ENCODE assay signal across 13 cellular contexts in genomic region chr2:138475394-138475793, GRCh38. TPM values are rescaled to one million over a fixed set of nuclear protein-coding genes. Genes with fewer than 3 reads are reported as not detected.
DNase-seq lines count a peak whose midpoint lies in the region; ATAC-seq and TF ChIP-seq lines count a peak whose summit lies in the region.
"Had no signal": no experiment of that assay in that cellular context is flagged by ENCODE, and none has a peak within 500 bp of the region (broad histone marks: within the 10 kb centered on the region; RNA-seq: fewer than 3 reads in every experiment).

No MANE protein-coding gene starts in this region.

- CTCF ChIA-PET in WTC11 (lab: Charles Lee), result interaction anchor here (1.4 kb wide), 1 partner anchor 312 kb away, joined by 3 read pairs; no protein-coding TSS in a partner anchor

- POLR2A ChIA-PET in WTC11 (lab: Charles Lee), result no interaction called here

- TF ChIP-seq POLR2A in erythroblast (IDR thresholded peaks at IDR 0.05; ENCODE audit: low read length) (no peak), body of pancreas (IDR thresholded peaks at IDR 0.05) (no peak)

- peak overlapping the region; percentile 53 for H3K4me3 Mint-ChIP-seq in dendritic cell treated with granulocyte-macrophage colony-stimulating factor and Interleukin-4, amounts not matched to agents 40 ng/mL and 50 ng/mL, for 4 days
- no peak overlapping the region for H3K4me3 Mint-ChIP-seq in WTC11
- H3K4me3 Mint-ChIP-seq: neural crest cell had no signal

- H3K27ac Mint-ChIP-seq in dendritic cell treated with granulocyte-macrophage colony-stimulating factor and Interleukin-4, amounts not matched to agents 40 ng/mL and 50 ng/mL, for 4 days, result peak overlapping the region; percentile 56
- H3K27ac Mint-ChIP-seq in WTC11, result no peak overlapping the region

- H3K27me3 Mint-ChIP-seq in dendritic cell treated with granulocyte-macrophage colony-stimulating factor and Interleukin-4, amounts not matched to agents 40 ng/mL and 50 ng/mL, for 4 days, result no peaks in the 10 kb centered on the region
- no peaks in the 10 kb centered on the region for H3K27me3 Mint-ChIP-seq in WTC11 (ENCODE audit: low read depth)

- H3K4me1 ChIP-seq in body of pancreas, result no peaks in the 10 kb centered on the region

- TF ChIP-seq CTCF in WTC11 (IDR thresholded peaks at IDR 0.05) (no peak), body of pancreas (IDR thresholded peaks at IDR 0.05) (no peak)

- intact Hi-C loops in dendritic cell treated with granulocyte-macrophage colony-stimulating factor and Interleukin-4, amounts not matched to agents 40 ng/mL and 50 ng/mL, for 4 days (cut with micrococcal nuclease), result no loop called here
- intact Hi-C loops in body of pancreas (cut with DNase I), result no loop called here

- peaks cover 20% of the 10 kb centered on the region for H3K4me1 Mint-ChIP-seq in dendritic cell treated with granulocyte-macrophage colony-stimulating factor and Interleukin-4, amounts not matched to agents 40 ng/mL and 50 ng/mL, for 4 days (ENCODE audit: low read depth)
- no peaks in the 10 kb centered on the region for H3K4me1 Mint-ChIP-seq in WTC11
- H3K4me1 Mint-ChIP-seq: neural crest cell had no signal

- no peak for DNase-seq in WTC11 (ENCODE audit: low spot score)
- no peak for DNase-seq in erythroblast (lab: John Stamatoyannopoulos, UW)
- no peak for DNase-seq in superior temporal gyrus (ENCODE audit: extremely low spot score)
- no peak for DNase-seq in body of pancreas
- DNase-seq: activated CD4-positive, alpha-beta T cell treated with anti-CD3 and anti-CD28 coated beads for 1 hour; aorta; NCI-H446 treated with DMSO at 0.1 percent for 48 hours had no signal

- H3K9me3 ChIP-seq in body of pancreas, result no peaks in the 10 kb centered on the region

- no peaks in the 10 kb centered on the region for H3K27me3 ChIP-seq in body of pancreas

- no peak overlapping the region for H3K27ac ChIP-seq in body of pancreas
- H3K27ac ChIP-seq: C4-2B had no signal

- ATAC-seq in GM18502 (IDR thresholded peaks at IDR 0.05; ENCODE audit: poor library complexity, unreplicated experiment) (peak; percentile 93), GM21423 (IDR thresholded peaks at IDR 0.05; ENCODE audit: unreplicated experiment) (peak; percentile 93), HG03159 (IDR thresholded peaks at IDR 0.05; ENCODE audit: unreplicated experiment) (peak; percentile 91), WTC11 (no peak), body of pancreas (no peak)

- 19 to 34% methylated on average over 4 of the region's 4 CpGs for WGBS in body of pancreas, 2 donors

- H3K4me3 ChIP-seq in body of pancreas, result no peak overlapping the region

- no peaks in the 10 kb centered on the region for H3K9me3 Mint-ChIP-seq in dendritic cell treated with granulocyte-macrophage colony-stimulating factor and Interleukin-4, amounts not matched to agents 40 ng/mL and 50 ng/mL, for 4 days
- H3K9me3 Mint-ChIP-seq in WTC11, result no peaks in the 10 kb centered on the region
- H3K9me3 Mint-ChIP-seq: neural crest cell had no signal

- no peaks in the 10 kb centered on the region for H3K36me3 Mint-ChIP-seq in dendritic cell treated with granulocyte-macrophage colony-stimulating factor and Interleukin-4, amounts not matched to agents 40 ng/mL and 50 ng/mL, for 4 days (ENCODE audit: low read depth)
- H3K36me3 Mint-ChIP-seq in WTC11, result no peaks in the 10 kb centered on the region

- H3K36me3 ChIP-seq in body of pancreas (replicated peaks in 1 of 2; ENCODE audit: insufficient read depth in 1 of 2, low read depth in 2 of 2), result no peaks in the 10 kb centered on the region

TF ChIP-seq in WTC11, 78 proteins besides CTCF, POLR2A, EP300 and RAD21:
- TF ChIP-seq ZNF138 (CRISPR knock-in tag; conservative IDR thresholded peaks at IDR 0.05) (no peak), PRRX2 (CRISPR knock-in tag; IDR thresholded peaks at IDR 0.05) (no peak), NR1H2 (CRISPR knock-in tag; IDR thresholded peaks at IDR 0.05) (no peak), SOX15 (CRISPR knock-in tag; IDR thresholded peaks at IDR 0.05) (no peak), ZNF423 (CRISPR knock-in tag; IDR thresholded peaks at IDR 0.05) (no peak), STAT6 (CRISPR knock-in tag; conservative IDR thresholded peaks at IDR 0.05; ENCODE audit: low read depth) (no peak), ZNF281 (CRISPR knock-in tag; IDR thresholded peaks at IDR 0.05) (no peak), ZNF512 (CRISPR knock-in tag; IDR thresholded peaks at IDR 0.05; ENCODE audit: borderline replicate concordance) (no peak), MLX (CRISPR knock-in tag; IDR thresholded peaks at IDR 0.05) (no peak), HMGA2 (CRISPR knock-in tag; IDR thresholded peaks at IDR 0.05) (no peak), RELA (CRISPR knock-in tag; IDR thresholded peaks at IDR 0.05; ENCODE audit: borderline replicate concordance) (no peak)
TF ChIP-seq in WTC11: peak in this region for 0.

RNA-seq across cellular contexts. Expression of gene SPOPL, which starts 26.2 kb away (rescaled TPM):
- total RNA-seq in WTC11 (2021) (10.3 to 13.3 TPM (median 11.4 TPM) in 3 replicates), body of pancreas (10 to 100 TPM in 1 of 2 donors, 1 to 10 TPM in 1; 9.9 to 20.5 TPM)

Comparison
In these comparisons a context has a peak if more than half of its experiments do, and no peak if none do; other contexts are left out.
1. ATAC-seq: peak in GM18502 (single experiment), GM21423 (single experiment) and HG03159 (single experiment); none in WTC11 (single experiment) and body of pancreas (single experiment).